23 cellular contexts compared by ENCODE assay signal in the genomic region with DNA sequence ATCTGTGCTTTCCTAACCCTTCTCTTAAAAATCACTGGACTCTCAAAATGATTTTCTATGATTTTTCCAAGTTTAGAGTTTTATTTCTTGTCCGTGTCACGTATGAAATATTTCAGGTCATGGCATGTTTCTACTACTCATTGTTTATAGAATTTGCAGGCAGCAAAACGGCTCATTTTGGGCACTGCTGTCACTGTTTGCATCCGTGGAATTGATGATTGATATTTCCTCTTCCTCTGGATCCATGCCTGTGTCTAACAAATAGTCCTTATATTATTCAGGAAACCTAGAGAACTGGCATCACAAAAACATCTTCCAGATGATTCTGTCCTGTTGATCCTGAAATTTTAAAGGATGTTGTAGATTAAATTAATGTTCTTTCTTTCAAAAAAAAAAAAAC. TPM values are rescaled to one million over a fixed set of nuclear protein-coding genes. Genes with fewer than 3 reads are reported as not detected.
DNase-seq lines count a peak whose midpoint lies in the region; ATAC-seq, FAIRE-seq and TF ChIP-seq lines count a peak whose summit lies in the region.
"Had no signal": no experiment of that assay in that cellular context is flagged by ENCODE, and none has a peak within 500 bp of the region (broad histone marks: within the 10 kb centered on the region; RNA-seq: fewer than 3 reads in every experiment).

No MANE protein-coding gene starts in this region.

- H3K4me3 Mint-ChIP-seq in activated T-helper 17 cell treated with anti-CD3 and anti-CD28 coated beads, Interleukin-2, amount 50 U/mL, for 72 hours, result no peak overlapping the region
- H3K4me3 Mint-ChIP-seq: CD4-positive, CD25-positive, alpha-beta regulatory T cell; CD8-positive, alpha-beta memory T cell; HFFc6; IgD-negative memory B cell had no signal

- intact Hi-C loops in endothelial cell of umbilical vein (cut with micrococcal nuclease), result no loop called here
- intact Hi-C loops in lower leg skin (cut with DNase I; ENCODE audit: low total_unique reads), result no loop called here

- POLR2A ChIA-PET in endothelial cell of umbilical vein (lab: Charles Lee), result interaction anchor here (0.7 kb wide), 1 partner anchor 404 kb away, joined by 8 read pairs; no protein-coding TSS in a partner anchor

- H3K4me1 Mint-ChIP-seq in activated T-helper 17 cell treated with anti-CD3 and anti-CD28 coated beads, Interleukin-2, amount 50 U/mL, for 72 hours, result peaks cover 5% of the 10 kb centered on the region

- H2AFZ ChIP-seq in endothelial cell of umbilical vein (ENCODE audit: low read depth, low read length), result no peak overlapping the region

- H3K27me3 Mint-ChIP-seq in activated T-helper 17 cell treated with anti-CD3 and anti-CD28 coated beads, Interleukin-2, amount 50 U/mL, for 72 hours, result no peaks in the 10 kb centered on the region
- H3K27me3 Mint-ChIP-seq: CD4-positive, CD25-positive, alpha-beta regulatory T cell; CD8-positive, alpha-beta memory T cell; IgD-negative memory B cell had no signal

- TF ChIP-seq CTCF in endothelial cell of umbilical vein (IDR thresholded peaks at IDR 0.05; ENCODE audit: extremely low read depth in 1 of 2, insufficient read depth in 1 of 2, low read depth in 1 of 2, low read length in 2 of 2), result no peak
- TF ChIP-seq CTCF in tibial nerve (IDR thresholded peaks at IDR 0.05), result no peak
- TF ChIP-seq CTCF in lower leg skin (IDR thresholded peaks at IDR 0.05), result no peak

- 50 to 59% methylated on average over 4 of the region's 4 CpGs for WGBS in tibial nerve, 2 donors
- 70 to 75% methylated on average over 4 of the region's 4 CpGs for WGBS in lower leg skin, 2 donors

- no TSS peak for BruUV-seq in endothelial cell of umbilical vein (replicated peaks; lab: Mats Ljungman, UMichigan)

- no peaks in the 10 kb centered on the region for H3K9me1 ChIP-seq in endothelial cell of umbilical vein (replicated peaks; ENCODE audit: control insufficient read depth, extremely low read depth, insufficient read depth, low read length)

- peak; percentile 48 for DNase-seq in NCI-H446 treated with DMSO at 0.1 percent for 48 hours (lab: John Stamatoyannopoulos, UW)
- peak; percentile 92 for DNase-seq in endothelial cell of umbilical vein (ENCODE audit: low read depth, low spot score)
- peak; percentile 57 for DNase-seq in pulmonary artery endothelial cell (ENCODE audit: low read depth, low spot score)
- DNase-seq in tibial nerve (ENCODE audit: low spot score in 2 of 2), result no peak
- DNase-seq in lower leg skin (ENCODE audit: low spot score in 2 of 2), result no peak
- DNase-seq: BE2C; C1 segment of cervical spinal cord; Caco-2; CD4-positive, CD25-positive, alpha-beta regulatory T cell; CD8-positive, alpha-beta memory T cell; DMS153; DMS79; GDM1; GOT3; H7; HFFc6 had no signal

- H3K9ac ChIP-seq in endothelial cell of umbilical vein (replicated peaks; ENCODE audit: extremely low read depth, insufficient read depth, low read length), result no peak overlapping the region

- H3K4me2 ChIP-seq in endothelial cell of umbilical vein (ENCODE audit: insufficient read depth, low read length), result peak overlapping the region; percentile 69

- H3K27me3 ChIP-seq in endothelial cell of umbilical vein (ENCODE audit: control insufficient read depth in 2 of 2, insufficient read depth in 2 of 2, low read length in 2 of 2), result no peaks in the 10 kb centered on the region
- no peaks in the 10 kb centered on the region for H3K27me3 ChIP-seq in tibial nerve
- H3K27me3 ChIP-seq: BE2C had no signal

- H3K27ac Mint-ChIP-seq in activated T-helper 17 cell treated with anti-CD3 and anti-CD28 coated beads, Interleukin-2, amount 50 U/mL, for 72 hours, result peak overlapping the region; percentile 18
- H3K27ac Mint-ChIP-seq: CD4-positive, CD25-positive, alpha-beta regulatory T cell; CD8-positive, alpha-beta memory T cell; HFFc6; IgD-negative memory B cell had no signal

- no peaks in the 10 kb centered on the region for H4K20me1 ChIP-seq in endothelial cell of umbilical vein (replicated peaks; ENCODE audit: control insufficient read depth, extremely low read depth, insufficient read depth, low read length)

- TF ChIP-seq POLR2A in endothelial cell of umbilical vein (IDR thresholded peaks at IDR 0.05; ENCODE audit: low read depth, low read length) (no peak), tibial nerve (IDR thresholded peaks at IDR 0.05) (no peak), lower leg skin (IDR thresholded peaks at IDR 0.05) (no peak)

- H3K79me2 ChIP-seq in endothelial cell of umbilical vein (ENCODE audit: control insufficient read depth, insufficient read depth, low read length), result no peaks in the 10 kb centered on the region

- H3K9me3 Mint-ChIP-seq in activated T-helper 17 cell treated with anti-CD3 and anti-CD28 coated beads, Interleukin-2, amount 50 U/mL, for 72 hours, result no peaks in the 10 kb centered on the region
- H3K9me3 Mint-ChIP-seq: CD4-positive, CD25-positive, alpha-beta regulatory T cell; CD8-positive, alpha-beta memory T cell; HFFc6; IgD-negative memory B cell had no signal

- CTCF ChIA-PET in endothelial cell of umbilical vein (lab: Charles Lee), result no interaction called here

- H3K9me3 ChIP-seq in endothelial cell of umbilical vein (replicated peaks; ENCODE audit: control insufficient read depth, insufficient read depth, low read length) (no peaks in the 10 kb centered on the region), tibial nerve (no peaks in the 10 kb centered on the region)
- H3K9me3 ChIP-seq: BE2C had no signal

- peak; percentile 64 for FAIRE-seq in endothelial cell of umbilical vein (lab: Jason Lieb, UNC)
- FAIRE-seq: GM12892, GM18507, HTR-8/SVneo had no signal

- H3K4me1 ChIP-seq in endothelial cell of umbilical vein (ENCODE audit: control insufficient read depth, extremely low read depth, insufficient read depth, low read length) (peaks cover 27% of the 10 kb centered on the region), tibial nerve (no peaks in the 10 kb centered on the region)
- H3K4me1 ChIP-seq: BE2C, Caco-2 had no signal

- TF ChIP-seq EP300 in tibial nerve (IDR thresholded peaks at IDR 0.05), result no peak

- peaks cover 31% of the 10 kb centered on the region for H3K36me3 Mint-ChIP-seq in activated T-helper 17 cell treated with anti-CD3 and anti-CD28 coated beads, Interleukin-2, amount 50 U/mL, for 72 hours (ENCODE audit: low read depth)

- H3K36me3 ChIP-seq in endothelial cell of umbilical vein (ENCODE audit: control insufficient read depth in 2 of 2, extremely low read depth in 1 of 2, insufficient read depth in 2 of 2, low read length in 2 of 2) (no peaks in the 10 kb centered on the region), tibial nerve (peaks cover 0 to 7% (median 0%) of the 10 kb centered on the region in 3 donors)
- H3K36me3 ChIP-seq: BE2C had no signal

- dilution Hi-C loops in endothelial cell of umbilical vein (cut with MboI; ENCODE audit: extremely low pct_ligation_motif_present, low sequenced_read_pairs), result no loop called here

- ATAC-seq in activated T-helper 17 cell treated with anti-CD3 and anti-CD28 coated beads, Interleukin-2, amount 50 U/mL, for 72 hours (replicated peaks), result no peak
- ATAC-seq in GM21367 (IDR thresholded peaks at IDR 0.05; ENCODE audit: unreplicated experiment), result no peak
- ATAC-seq: HCT116 had no signal

- peak overlapping the region; percentile 50 for H3K27ac ChIP-seq in endothelial cell of umbilical vein (ENCODE audit: insufficient read depth, low read depth, low read length)
- no peak overlapping the region for H3K27ac ChIP-seq in tibial nerve

- H3K4me3 ChIP-seq in endothelial cell of umbilical vein (replicated peaks in 1 of 3; ENCODE audit: insufficient read depth in 1 of 3, low read depth in 1 of 3, low read length in 3 of 3), result no peak overlapping the region
- no peak overlapping the region for H3K4me3 ChIP-seq in tibial nerve
- no peak overlapping the region for H3K4me3 ChIP-seq in lower leg skin (ENCODE audit: low read depth, poor library complexity, severe bottlenecking)

TF ChIP-seq in endothelial cell of umbilical vein, 7 proteins besides CTCF, POLR2A, EP300 and RAD21:
- TF ChIP-seq EZH2 (IDR thresholded peaks at IDR 0.05; ENCODE audit: borderline replicate concordance, low read depth, low read length, severe bottlenecking), result no peak
- peak; percentile 43 for TF ChIP-seq GATA2 (IDR thresholded peaks at IDR 0.05; ENCODE audit: insufficient read depth, insufficient read length, low read depth, low read length)
- TF ChIP-seq JUN (IDR thresholded peaks at IDR 0.05; ENCODE audit: borderline replicate concordance, insufficient read depth, insufficient read length, low read depth), result peak; percentile 47
- peak; percentile 43 for TF ChIP-seq POLR2AphosphoS5 (IDR thresholded peaks at IDR 0.05; ENCODE audit: insufficient read depth, low read depth, low read length)
- TF ChIP-seq FOS (IDR thresholded peaks at IDR 0.05; ENCODE audit: borderline replicate concordance, insufficient read depth, low read length), result peak; percentile 64
- TF ChIP-seq MYC (IDR thresholded peaks at IDR 0.05; ENCODE audit: low read depth, low read length), result no peak

RNA-seq across cellular contexts. Expression of a gene that starts 47.6 kb away (rescaled TPM):
- 10 to 100 TPM; 14.8 to 38.0 TPM for total RNA-seq in activated T-helper 17 cell treated with anti-CD3 and anti-CD28 coated beads, Interleukin-2, amount 50 U/mL, for 72 hours
- total RNA-seq in endothelial cell of umbilical vein, result 21.5 and 26.2 TPM in 2 replicates
- polyA plus RNA-seq in endothelial cell of umbilical vein, result 9.8 and 11.8 TPM in 2 replicates
- 11.1 and 12.0 TPM in 2 replicates for polyA plus RNA-seq in endothelial cell of umbilical vein (2011; cell fraction: cytosol; rRNA removed)
- 21.6 and 23.9 TPM in 2 replicates for polyA plus RNA-seq in endothelial cell of umbilical vein (2011; cell fraction: nucleus; rRNA removed)
- polyA plus RNA-seq in endothelial cell of umbilical vein (2012), result 14.2 and 15.9 TPM in 2 replicates
- polyA minus RNA-seq in endothelial cell of umbilical vein, result 26.8 and 28.9 TPM in 2 replicates
- polyA minus RNA-seq in endothelial cell of umbilical vein (2011; cell fraction: cytosol; rRNA and poly(A)+ RNA removed), result 11.8 TPM
- polyA minus RNA-seq in endothelial cell of umbilical vein (2011; cell fraction: nucleus; rRNA and poly(A)+ RNA removed), result 35.4 and 44.2 TPM in 2 replicates
- total RNA-seq in pulmonary artery endothelial cell, result 17.9 and 31.0 TPM in 2 replicates
- 10 to 100 TPM; 11.6 to 25.5 (median 15.9) TPM for total RNA-seq in tibial nerve
- total RNA-seq in lower leg skin, result 10 to 100 TPM; 11.7 to 17.1 (median 15.5) TPM

Comparison
In these comparisons a context has a peak if more than half of its experiments do, and no peak if none do; other contexts are left out.
1. DNase-seq: peak in NCI-H446 treated with DMSO at 0.1 percent for 48 hours (single experiment), endothelial cell of umbilical vein (single experiment) and pulmonary artery endothelial cell (single experiment); none in tibial nerve (0 of 2) and lower leg skin (0 of 2).